In the genomic region with DNA sequence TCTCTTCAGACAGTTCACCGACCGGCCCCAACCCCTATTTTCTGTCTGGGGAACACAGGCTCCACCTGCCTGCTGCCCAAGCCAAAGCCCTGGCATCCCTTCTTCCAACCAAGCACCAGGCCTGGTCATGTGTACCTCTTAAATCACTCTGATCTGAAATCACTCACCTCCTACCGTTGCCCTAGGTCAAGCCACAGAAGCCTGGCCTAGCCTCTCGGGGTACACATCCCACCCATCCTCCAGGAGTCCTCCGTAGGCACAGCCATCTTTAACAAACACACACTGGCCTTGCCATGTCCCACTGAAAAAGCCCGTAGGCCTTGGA, we compare ENCODE assay signal across 8 cellular contexts.
A peak's percentile ranks its signal among the peaks of the same experiment; 100 is the strongest.
DNase-seq lines count a peak whose midpoint lies in the region; ATAC-seq, FAIRE-seq and TF ChIP-seq lines count a peak whose summit lies in the region.

No MANE protein-coding gene starts in this region.

- dilution Hi-C loops in IMR-90 (cut with HindIII; ENCODE audit: low sequenced_read_pairs, unreplicated experiment), result no loop called here

- H3K4me1 Mint-ChIP-seq in endodermal cell (peaks cover 14% of the 10 kb centered on the region), progenitor cell of endocrine pancreas (ENCODE audit: low read depth) (peaks cover 18% of the 10 kb centered on the region)

- no peak for TF ChIP-seq RAD21 in IMR-90 (IDR thresholded peaks at IDR 0.05; ENCODE audit: low read length)

- 40% methylated on average over 1 of the region's 6 CpGs; no CpG with 5 or more reads in 1 of the 2 experiments for WGBS in IMR-90 (ENCODE audit: extremely low coverage in 2 of 2, insufficient read length in 1 of 2), 2 experiments
- 73 to 78% methylated on average over 4 to 6 of the region's 6 CpGs for WGBS in endodermal cell (ENCODE audit: insufficient coverage in 1 of 2, insufficient read length in 1 of 2), 2 experiments

- H3K79me1 ChIP-seq in IMR-90 (ENCODE audit: low read depth in 1 of 2, low read length in 2 of 2), result peaks cover 0 to 14% of the 10 kb centered on the region in 2 experiments; a peak in 1 of 4 replicates

- H3K9me3 ChIP-seq in IMR-90 (ENCODE audit: control insufficient read depth, insufficient read depth, low read length) (no peaks in the 10 kb centered on the region), endodermal cell (ENCODE audit: control insufficient read depth, low read length) (no peaks in the 10 kb centered on the region)

- H3K18ac ChIP-seq in IMR-90 (ENCODE audit: low read depth, low read length), result peak overlapping the region; percentile 70

- peak overlapping the region; percentile 71 for H3K4ac ChIP-seq in IMR-90 (ENCODE audit: low read depth, low read length)

- peak overlapping the region; percentile 70 for H3K4me2 ChIP-seq in IMR-90 (ENCODE audit: low read depth, low read length)

- H3K36me3 ChIP-seq in IMR-90 (ENCODE audit: control insufficient read depth, insufficient read depth, low read length), result no peaks in the 10 kb centered on the region
- no peaks in the 10 kb centered on the region for H3K36me3 ChIP-seq in endodermal cell (ENCODE audit: control insufficient read depth, insufficient read depth, low read length)

- peak overlapping the region; percentile 90 for H3K27ac ChIP-seq in IMR-90 (ENCODE audit: insufficient read depth, low read length)
- H3K27ac ChIP-seq in endodermal cell (ENCODE audit: low read depth, low read length), result peak overlapping the region; percentile 96

- DNase-seq in IMR-90, result no peak
- DNase-seq in endodermal cell, result no peak
- DNase-seq in progenitor cell of endocrine pancreas (ENCODE audit: low spot score, unreplicated experiment), result no peak
- DNase-seq in NCI-H1105 (lab: John Stamatoyannopoulos, UW), result no peak
- no peak for DNase-seq in activated effector memory CD4-positive, alpha-beta T cell treated with Interleukin-2 at 50 U/mL for 16 hours
- no peak for DNase-seq in HuH-7 (ENCODE audit: low spot score)
- no peak for DNase-seq in GM19239 (ENCODE audit: insufficient read length, low spot score)

- intact Hi-C loops in IMR-90 (cut with micrococcal nuclease), result loop anchor here (1.0 kb wide), 1 partner anchor 29 kb away; no protein-coding TSS in a partner anchor

- no peak for TF ChIP-seq POLR2A in IMR-90 (IDR thresholded peaks at IDR 0.05; ENCODE audit: low read depth, low read length)

- TF ChIP-seq CTCF in IMR-90 (conservative IDR thresholded peaks at IDR 0.05; ENCODE audit: low read depth, low read length) (no peak), endodermal cell (conservative IDR thresholded peaks at IDR 0.05) (no peak), progenitor cell of endocrine pancreas (IDR thresholded peaks at IDR 0.05; ENCODE audit: unreplicated experiment) (no peak)

- peak overlapping the region; percentile 94 for H2AFZ ChIP-seq in IMR-90 (replicated peaks; ENCODE audit: low read length, poor library complexity)

- H3K9me3 Mint-ChIP-seq in endodermal cell (no peaks in the 10 kb centered on the region), progenitor cell of endocrine pancreas (ENCODE audit: low read depth) (no peaks in the 10 kb centered on the region)

- peak overlapping the region; percentile 74 for H2BK120ac ChIP-seq in IMR-90 (ENCODE audit: low read depth, low read length)

- H3K4me3 ChIP-seq in IMR-90 (ENCODE audit: insufficient read depth, low read depth, low read length) (no peak overlapping the region), endodermal cell (ENCODE audit: low read length) (no peak overlapping the region)

- H2AK9ac ChIP-seq in IMR-90 (replicated peaks; ENCODE audit: low read depth, low read length, poor library complexity), result peak overlapping the region; percentile 29

- H3K9me1 ChIP-seq in IMR-90 (ENCODE audit: insufficient read depth, low read length), result peaks cover 26% of the 10 kb centered on the region

- H3K27me3 ChIP-seq in IMR-90 (ENCODE audit: control insufficient read depth, insufficient read depth, low read length) (no peaks in the 10 kb centered on the region), endodermal cell (ENCODE audit: control insufficient read depth, insufficient read depth, low read length, poor library complexity, severe bottlenecking) (no peaks in the 10 kb centered on the region)

- in situ Hi-C loops in IMR-90 (cut with MboI; ENCODE audit: low sequenced_read_pairs), result no loop called here

- peak overlapping the region; percentile 95 for H3K14ac ChIP-seq in IMR-90 (replicated peaks; ENCODE audit: low read depth, low read length)

- peak overlapping the region; percentile 82 for H2BK5ac ChIP-seq in IMR-90 (ENCODE audit: low read depth, low read length, poor library complexity, severe bottlenecking)

- peak overlapping the region; percentile 91; the same call in 2 of the 3 replicates for H2BK15ac ChIP-seq in IMR-90 (ENCODE audit: low read depth, low read length)

- H2BK20ac ChIP-seq in IMR-90 (ENCODE audit: low read depth, low read length), result peak overlapping the region; percentile 68

- peak overlapping the region; percentile 98 for H2AK5ac ChIP-seq in IMR-90 (ENCODE audit: low read depth, low read length)

- H4K91ac ChIP-seq in IMR-90 (ENCODE audit: insufficient read depth, low read depth, low read length), result peak overlapping the region; percentile 94

- peak overlapping the region; percentile 57 for H3K23ac ChIP-seq in IMR-90 (ENCODE audit: low read depth, low read length)

- H3K27ac Mint-ChIP-seq in endodermal cell, result peak overlapping the region; percentile 17
- peak overlapping the region; percentile 88 for H3K27ac Mint-ChIP-seq in progenitor cell of endocrine pancreas

- H4K5ac ChIP-seq in IMR-90 (ENCODE audit: low read depth, low read length), result peak overlapping the region; percentile 59

- H3K9ac ChIP-seq in IMR-90 (ENCODE audit: low read depth, low read length) (peak overlapping the region; percentile 60), endodermal cell (ENCODE audit: extremely low read depth, low read length, poor library complexity, severe bottlenecking) (no peak overlapping the region)

- ATAC-seq in GM18868 (IDR thresholded peaks at IDR 0.05; ENCODE audit: unreplicated experiment) (peak; percentile 9), IMR-90 (ENCODE audit: low read depth) (no peak)

- POLR2A ChIA-PET in IMR-90 (lab: Charles Lee; ENCODE audit: unreplicated experiment), result no interaction called here

- H3K4me3 Mint-ChIP-seq in endodermal cell, result no peak overlapping the region
- H3K4me3 Mint-ChIP-seq in progenitor cell of endocrine pancreas (ENCODE audit: low read depth), result no peak overlapping the region

- CTCF ChIA-PET in IMR-90 (lab: Yijun Ruan, JAX), result interaction anchor here (1.4 kb wide), 2 partner anchors 27 to 29 kb away, joined by 4 to 7 read pairs; no protein-coding TSS in a partner anchor

- H4K20me1 ChIP-seq in IMR-90 (ENCODE audit: insufficient read depth, low read length), result no peaks in the 10 kb centered on the region

- H3K27me3 Mint-ChIP-seq in endodermal cell (ENCODE audit: insufficient read depth) (no peaks in the 10 kb centered on the region), progenitor cell of endocrine pancreas (no peaks in the 10 kb centered on the region)

- no peak for FAIRE-seq in GM19239 (lab: Jason Lieb, UNC)

- peak overlapping the region; percentile 88 for H4K8ac ChIP-seq in IMR-90 (ENCODE audit: low read depth in 2 of 2, low read length in 2 of 2)

- H3K4me1 ChIP-seq in IMR-90 (ENCODE audit: control insufficient read depth, insufficient read depth, low read length) (peaks cover 27% of the 10 kb centered on the region), endodermal cell (ENCODE audit: control insufficient read depth, insufficient read depth, low read length) (peaks cover 4% of the 10 kb centered on the region)

- peak overlapping the region; percentile 12; the same call in 1 of the 2 replicates for H3K56ac ChIP-seq in IMR-90 (ENCODE audit: extremely low read depth, insufficient read depth, low read length)

- H3K36me3 Mint-ChIP-seq in endodermal cell (ENCODE audit: low read depth) (no peaks in the 10 kb centered on the region), progenitor cell of endocrine pancreas (ENCODE audit: insufficient read depth) (no peaks in the 10 kb centered on the region)

- no TSS peak for BruUV-seq in IMR-90 (replicated peaks; lab: Mats Ljungman, UMichigan)

TF ChIP-seq in IMR-90, 13 proteins besides CTCF, POLR2A, EP300 and RAD21:
- TF ChIP-seq CHD1 (IDR thresholded peaks at IDR 0.05; ENCODE audit: low read depth, low read length) (no peak), NFE2L2 (IDR thresholded peaks at IDR 0.05; ENCODE audit: low read depth, low read length) (no peak), SMC3 (IDR thresholded peaks at IDR 0.05; ENCODE audit: low read depth, low read length) (no peak), CEBPB (IDR thresholded peaks at IDR 0.05; ENCODE audit: low read depth, low read length) (no peak), RCOR1 (IDR thresholded peaks at IDR 0.05; ENCODE audit: insufficient replicate concordance, low read length) (no peak), RFX5 (IDR thresholded peaks at IDR 0.05; ENCODE audit: low read depth, low read length) (no peak), MAFK (IDR thresholded peaks at IDR 0.05; ENCODE audit: low read depth, low read length) (no peak), MAZ (IDR thresholded peaks at IDR 0.05; ENCODE audit: borderline replicate concordance, low read depth, low read length) (no peak), BHLHE40 (IDR thresholded peaks at IDR 0.05; ENCODE audit: low read depth, low read length) (no peak), MXI1 (IDR thresholded peaks at IDR 0.05; ENCODE audit: borderline replicate concordance, low read depth, low read length) (no peak), FOS (IDR thresholded peaks at IDR 0.05; ENCODE audit: low read depth, low read length) (no peak)
- TF ChIP-seq, protein P1, sequence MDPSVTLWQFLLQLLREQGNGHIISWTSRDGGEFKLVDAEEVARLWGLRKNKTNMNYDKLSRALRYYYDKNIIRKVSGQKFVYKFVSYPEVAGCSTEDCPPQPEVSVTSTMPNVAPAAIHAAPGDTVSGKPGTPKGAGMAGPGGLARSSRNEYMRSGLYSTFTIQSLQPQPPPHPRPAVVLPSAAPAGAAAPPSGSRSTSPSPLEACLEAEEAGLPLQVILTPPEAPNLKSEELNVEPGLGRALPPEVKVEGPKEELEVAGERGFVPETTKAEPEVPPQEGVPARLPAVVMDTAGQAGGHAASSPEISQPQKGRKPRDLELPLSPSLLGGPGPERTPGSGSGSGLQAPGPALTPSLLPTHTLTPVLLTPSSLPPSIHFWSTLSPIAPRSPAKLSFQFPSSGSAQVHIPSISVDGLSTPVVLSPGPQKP (IDR thresholded peaks at IDR 0.05; ENCODE audit: borderline replicate concordance, low read depth, low read length), result no peak
- TF ChIP-seq, protein P2, sequence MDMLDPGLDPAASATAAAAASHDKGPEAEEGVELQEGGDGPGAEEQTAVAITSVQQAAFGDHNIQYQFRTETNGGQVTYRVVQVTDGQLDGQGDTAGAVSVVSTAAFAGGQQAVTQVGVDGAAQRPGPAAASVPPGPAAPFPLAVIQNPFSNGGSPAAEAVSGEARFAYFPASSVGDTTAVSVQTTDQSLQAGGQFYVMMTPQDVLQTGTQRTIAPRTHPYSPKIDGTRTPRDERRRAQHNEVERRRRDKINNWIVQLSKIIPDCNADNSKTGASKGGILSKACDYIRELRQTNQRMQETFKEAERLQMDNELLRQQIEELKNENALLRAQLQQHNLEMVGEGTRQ (IDR thresholded peaks at IDR 0.05; ENCODE audit: low read depth, low read length), result no peak
